ENCODE assay signal across 9 cellular contexts in the genomic region with DNA sequence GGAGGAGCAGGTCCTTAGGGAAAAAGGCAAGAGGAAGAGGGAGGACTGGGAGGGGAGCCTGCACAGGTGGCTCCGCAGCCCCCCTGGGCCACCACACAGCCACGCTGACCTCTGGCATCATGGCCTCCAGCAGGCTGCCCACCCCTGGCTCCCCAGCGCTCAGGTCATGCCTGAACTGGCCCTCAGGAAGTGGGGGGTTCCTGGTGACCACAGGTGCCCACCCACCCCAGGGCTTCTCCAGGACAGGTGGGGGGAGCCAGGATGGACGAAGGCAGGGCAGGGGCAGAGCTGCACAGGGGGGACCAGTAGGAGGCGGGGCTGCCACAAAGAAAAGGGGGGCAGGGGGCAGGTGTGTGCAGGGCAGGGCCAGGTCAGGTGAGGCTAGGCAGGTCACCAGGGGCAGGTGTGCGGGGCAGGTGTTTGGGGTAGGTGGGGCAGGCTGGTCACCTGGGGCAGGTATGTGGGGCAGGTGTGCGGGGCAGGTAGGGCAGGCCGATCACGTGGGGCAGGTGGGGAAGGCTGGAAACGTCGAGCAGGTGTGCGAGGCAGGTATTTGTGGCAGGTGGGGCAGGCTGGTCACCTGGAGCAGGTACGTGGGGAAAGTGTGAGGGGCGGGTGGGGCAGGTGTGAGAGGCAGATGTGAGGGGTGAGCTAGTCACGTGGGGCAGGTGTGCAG. TPM values are rescaled to one million over a fixed set of nuclear protein-coding genes. Genes with fewer than 3 reads are reported as not detected.
DNase-seq lines count a peak whose midpoint lies in the region; ATAC-seq, FAIRE-seq and TF ChIP-seq lines count a peak whose summit lies in the region.
"Had no signal": no experiment of that assay in that cellular context is flagged by ENCODE, and none has a peak within 500 bp of the region (broad histone marks: within the 10 kb centered on the region; RNA-seq: fewer than 3 reads in every experiment).

No MANE protein-coding gene starts in this region.

- H3K23me2 ChIP-seq in H1 (ENCODE audit: low read depth, low read length): peaks cover 7% of the 10 kb centered on the region; the same call in 1 of the 2 replicates

- H4K5ac ChIP-seq in H1 (ENCODE audit: insufficient read length, low read depth, low read length): no peak overlapping the region

- H2BK15ac ChIP-seq in H1 (ENCODE audit: low read length): no peak overlapping the region

- no peaks in the 10 kb centered on the region for H3K27me3 ChIP-seq in H1 (replicated peaks in 1 of 4; ENCODE audit: control insufficient read depth in 3 of 4, extremely low read depth in 1 of 4, insufficient read depth in 3 of 4, low read length in 3 of 4)

- H3K4me3 ChIP-seq in H1 (ENCODE audit: extremely low read depth in 1 of 4, insufficient read depth in 2 of 4, low read depth in 3 of 4, low read length in 4 of 4) (peak overlapping the region in 2 of 4 experiments; percentile 41 to 92; a peak in 3 of 8 replicates), retinal pigment epithelial cell (ENCODE audit: low read length) (peak overlapping the region; percentile 39)

- peak overlapping the region; percentile 32; the same call in 1 of the 2 replicates for H3K18ac ChIP-seq in H1 (ENCODE audit: extremely low read depth, low read length)

- no peak for TF ChIP-seq EP300 in H1 (IDR thresholded peaks at IDR 0.05; ENCODE audit: borderline replicate concordance in 1 of 2, low read depth in 2 of 2, low read length in 2 of 2)

- H2BK5ac ChIP-seq in H1 (ENCODE audit: low read depth, low read length): no peak overlapping the region; the same call in 1 of the 2 replicates

- no peak overlapping the region for H2BK120ac ChIP-seq in H1 (replicated peaks; ENCODE audit: low read depth, low read length)

- H3K36me3 ChIP-seq in ES-I3 (ENCODE audit: insufficient read depth, low read length): no peaks in the 10 kb centered on the region
- H3K36me3 ChIP-seq in H1 (ENCODE audit: control insufficient read depth in 2 of 4, insufficient read depth in 4 of 4, low read length in 3 of 4): peaks cover 0 to 7% (median 3%) of the 10 kb centered on the region in 4 experiments; a peak in 3 of 8 replicates

- FAIRE-seq in H1 (lab: Jason Lieb, UNC): no peak

- H2AFZ ChIP-seq in H1 (ENCODE audit: low read length): no peak overlapping the region

- no peak overlapping the region for H2BK20ac ChIP-seq in H1 (ENCODE audit: low read length)

- DNase-seq in NCI-H748 (lab: John Stamatoyannopoulos, UW; ENCODE audit: unreplicated experiment): peak; percentile 91
- no peak for DNase-seq in H1 (ENCODE audit: low read depth in 1 of 2, low spot score in 2 of 2)
- DNase-seq in retinal pigment epithelial cell (ENCODE audit: low read depth): no peak
- no peak for DNase-seq in stimulated activated CD4-positive, alpha-beta T cell treated with anti-CD3 and anti-CD28 coated beads, Interleukin-15, amount 100 ng/mL, for 24 hours
- DNase-seq in head of caudate nucleus: no peak

- H3K4me1 ChIP-seq in ES-I3 (ENCODE audit: insufficient read depth, low read length) (peaks cover 33% of the 10 kb centered on the region), H1 (replicated peaks in 1 of 4; ENCODE audit: control insufficient read depth in 3 of 4, insufficient read depth in 4 of 4, low read length in 3 of 4) (peaks cover 0 to 31% (median 11%) of the 10 kb centered on the region in 4 experiments; a peak in 6 of 7 replicates)

- peak overlapping the region; percentile 65 for H4K91ac ChIP-seq in H1 (replicated peaks; ENCODE audit: insufficient read length, low read length)

- no peak overlapping the region; the same call in 1 of the 2 replicates for H4K8ac ChIP-seq in H1 (ENCODE audit: extremely low read depth, insufficient read depth, low read length)

- peak overlapping the region; percentile 33 to 48; a peak in 2 of 4 replicates for H3K4me2 ChIP-seq in H1 (ENCODE audit: insufficient read depth in 1 of 2, low read depth in 2 of 2, low read length in 2 of 2)

- POLR2A ChIA-PET in H1 (lab: Charles Lee; ENCODE audit: partially characterized antibody): interaction anchor here (0.8 to 2.3 kb wide), 10 partner anchors 11 to 82 kb away, joined by 3 to 15 read pairs (median 3); a partner anchor contains a TSS

- H3K4ac ChIP-seq in H1 (replicated peaks; ENCODE audit: insufficient read length, low read depth, low read length): peak overlapping the region; percentile 66

- H2BK12ac ChIP-seq in H1 (ENCODE audit: low read depth, low read length): 0 out of 2 replicates have a peak overlapping the region, but pooled peaks have one; percentile 60

- H3K56ac ChIP-seq in H1 (replicated peaks; ENCODE audit: insufficient read length, low read depth, low read length): no peak overlapping the region

- no peaks in the 10 kb centered on the region for H3K9me3 ChIP-seq in ES-I3 (ENCODE audit: control insufficient read depth, insufficient read depth, low read length)
- H3K9me3 ChIP-seq in H1 (ENCODE audit: insufficient read depth in 2 of 2, low read depth in 1 of 2, low read length in 1 of 2): peaks cover 0 to 2% of the 10 kb centered on the region in 2 experiments; a peak in 1 of 4 replicates

- TF ChIP-seq CTCF in H1 (IDR thresholded peaks at IDR 0.05; ENCODE audit: control extremely low read depth in 1 of 3, insufficient read depth in 1 of 3, low read depth in 1 of 3, low read length in 3 of 3) (no peak), retinal pigment epithelial cell (conservative IDR thresholded peaks at IDR 0.05; ENCODE audit: low read depth, low read length) (no peak)

- CTCF ChIA-PET in H1 (lab: Charles Lee; ENCODE audit: partially characterized antibody): interaction anchor here (0.7 to 1.7 kb wide), 6 partner anchors 27 to 121 kb away, joined by 3 to 8 read pairs (median 3); no protein-coding TSS in a partner anchor

- WGBS in H1 (ENCODE audit: extremely low coverage in 1 of 2, insufficient coverage in 1 of 2, insufficient read length in 1 of 2, insufficient replicate concordance in 2 of 2, low coverage in 1 of 2, low lambda C conversion rate in 2 of 2, missing lambda C conversion rate in 1 of 2), 2 experiments: 82% methylated on average over 3 of the region's 15 CpGs; no CpG with 5 or more reads in 1 of the 2 experiments

- H4K20me1 ChIP-seq in H1 (replicated peaks in 1 of 2; ENCODE audit: control insufficient read depth in 1 of 2, insufficient read depth in 2 of 2, low read length in 2 of 2): peaks cover 10 to 12% of the 10 kb centered on the region in 2 experiments

- peaks cover 5 to 33% of the 10 kb centered on the region in 2 experiments; a peak in 3 of 4 replicates for H3K79me2 ChIP-seq in H1 (ENCODE audit: control insufficient read depth in 1 of 2, insufficient read depth in 2 of 2, low read length in 2 of 2)

- H3K9ac ChIP-seq in ES-I3 (ENCODE audit: low read depth, low read length) (peak overlapping the region; percentile 74; the same call in 1 of the 2 replicates), H1 (replicated peaks in 1 of 4; ENCODE audit: extremely low read depth in 1 of 4, low read depth in 3 of 4, low read length in 3 of 4) (no peak overlapping the region)

- H3K23ac ChIP-seq in H1 (ENCODE audit: insufficient read length): no peak overlapping the region

- ATAC-seq in HG02588 (IDR thresholded peaks at IDR 0.05; ENCODE audit: unreplicated experiment) (no peak), GM19467 (IDR thresholded peaks at IDR 0.05; ENCODE audit: unreplicated experiment) (no peak)

- peaks cover 7% of the 10 kb centered on the region; the same call in 1 of the 2 replicates for H3K79me1 ChIP-seq in H1 (ENCODE audit: low read depth, low read length)

- H3K27ac ChIP-seq in H1 (ENCODE audit: low read depth, low read length): no peak overlapping the region

- intact Hi-C loops in head of caudate nucleus (cut with DNase I): loop anchor here (10.0 kb wide), 1 partner anchor 129 kb away; a partner anchor contains a TSS

- TF ChIP-seq POLR2A in H1 (IDR thresholded peaks at IDR 0.05; ENCODE audit: control extremely low read depth in 1 of 2, low read depth in 2 of 2, low read length in 2 of 2): no peak

- no peak overlapping the region for H3K14ac ChIP-seq in H1 (ENCODE audit: insufficient read length)

- 0 out of 2 replicates have a peak overlapping the region, but pooled peaks have one; percentile 82 for H2AK5ac ChIP-seq in H1 (ENCODE audit: low read depth, low read length)

- TF ChIP-seq RAD21 in H1 (IDR thresholded peaks at IDR 0.05 in 1 of 2, conservative IDR thresholded peaks at IDR 0.05 in 1 of 2; ENCODE audit: low read depth in 2 of 2, low read length in 2 of 2): no peak

RNA-seq across cellular contexts. Expression of a gene that starts 1.0 kb away (rescaled TPM):
- 53.7 and 58.4 TPM in 2 replicates for total RNA-seq in H1 (2021; fragmentation: NEBNext Ultra II Directional; extraction: Animal tissue kit (Norgen Biotek cat#: 25700))
- polyA plus RNA-seq in H1 (2011; rRNA removed): 47.3 and 64.7 TPM in 2 replicates
- 56.1 TPM for polyA plus RNA-seq in H1 (2011; cell fraction: cytosol; rRNA removed)
- 53.5 TPM for polyA plus RNA-seq in H1 (2011; cell fraction: nucleus; rRNA removed)
- 30.0 to 53.4 TPM (median 44.3 TPM) in 4 replicates for polyA plus RNA-seq in H1 (2012, experiment 1 of 2)
- polyA plus RNA-seq in H1 (2012, experiment 2 of 2): 49.0 TPM
- 21.9 TPM for polyA plus RNA-seq in H1 (2013, experiment 1 of 2)
- polyA plus RNA-seq in H1 (2013, experiment 2 of 2): 22.9 TPM
- polyA minus RNA-seq in H1 (2011; rRNA and poly(A)+ RNA removed): 24.3 and 26.2 TPM in 2 replicates
- 30.0 TPM for polyA minus RNA-seq in H1 (2011; cell fraction: cytosol; rRNA and poly(A)+ RNA removed)
- 31.6 TPM for polyA minus RNA-seq in H1 (2011; cell fraction: nucleus; rRNA and poly(A)+ RNA removed)

RNA-seq across cellular contexts. Expression of a gene that starts 1.6 kb away (rescaled TPM):
- 7.3 and 8.0 TPM in 2 replicates for total RNA-seq in H1 (2021; fragmentation: NEBNext Ultra II Directional; extraction: Animal tissue kit (Norgen Biotek cat#: 25700))
- 16.3 and 21.4 TPM in 2 replicates for polyA plus RNA-seq in H1 (2011; rRNA removed)
- 24.0 TPM for polyA plus RNA-seq in H1 (2011; cell fraction: cytosol; rRNA removed)
- 32.5 TPM for polyA plus RNA-seq in H1 (2011; cell fraction: nucleus; rRNA removed)
- polyA plus RNA-seq in H1 (2012, experiment 1 of 2): 12.5 to 17.4 TPM (median 13.9 TPM) in 4 replicates
- polyA plus RNA-seq in H1 (2012, experiment 2 of 2): 12.3 TPM
- 12.2 TPM for polyA plus RNA-seq in H1 (2013, experiment 1 of 2)
- 11.8 TPM for polyA plus RNA-seq in H1 (2013, experiment 2 of 2)
- 5.8 and 7.8 TPM in 2 replicates for polyA minus RNA-seq in H1 (2011; rRNA and poly(A)+ RNA removed)
- polyA minus RNA-seq in H1 (2011; cell fraction: cytosol; rRNA and poly(A)+ RNA removed): 3.7 TPM
- polyA minus RNA-seq in H1 (2011; cell fraction: nucleus; rRNA and poly(A)+ RNA removed): 10.1 TPM

RNA-seq across cellular contexts. Expression of a gene that starts 12.0 kb away (rescaled TPM):
- total RNA-seq in H1 (2021; fragmentation: NEBNext Ultra II Directional; extraction: Animal tissue kit (Norgen Biotek cat#: 25700)): 38.5 and 44.3 TPM in 2 replicates
- 57.0 and 65.3 TPM in 2 replicates for polyA plus RNA-seq in H1 (2011; rRNA removed)
- 62.3 TPM for polyA plus RNA-seq in H1 (2011; cell fraction: cytosol; rRNA removed)
- 176 TPM for polyA plus RNA-seq in H1 (2011; cell fraction: nucleus; rRNA removed)
- 53.1 to 74.7 TPM (median 60.2 TPM) in 4 replicates for polyA plus RNA-seq in H1 (2012, experiment 1 of 2)
- polyA plus RNA-seq in H1 (2012, experiment 2 of 2): 39.4 TPM
- 35.7 TPM for polyA plus RNA-seq in H1 (2013, experiment 1 of 2)
- polyA plus RNA-seq in H1 (2013, experiment 2 of 2): 35.5 TPM
- polyA minus RNA-seq in H1 (2011; rRNA and poly(A)+ RNA removed): 16.3 and 16.5 TPM in 2 replicates
- polyA minus RNA-seq in H1 (2011; cell fraction: cytosol; rRNA and poly(A)+ RNA removed): 23.9 TPM
- polyA minus RNA-seq in H1 (2011; cell fraction: nucleus; rRNA and poly(A)+ RNA removed): 34.5 TPM

RNA-seq across cellular contexts. Expression of a gene that starts 53.2 kb away (rescaled TPM):
- total RNA-seq in H1 (2021; fragmentation: NEBNext Ultra II Directional; extraction: Animal tissue kit (Norgen Biotek cat#: 25700)): 302 and 308 TPM in 2 replicates
- 265 and 293 TPM in 2 replicates for polyA plus RNA-seq in H1 (2011; rRNA removed)
- 348 TPM for polyA plus RNA-seq in H1 (2011; cell fraction: cytosol; rRNA removed)
- polyA plus RNA-seq in H1 (2011; cell fraction: nucleus; rRNA removed): 319 TPM
- polyA plus RNA-seq in H1 (2012, experiment 1 of 2): 296 to 332 TPM (median 325 TPM) in 4 replicates
- polyA plus RNA-seq in H1 (2012, experiment 2 of 2): 421 TPM
- polyA plus RNA-seq in H1 (2013, experiment 1 of 2): 240 TPM
- 235 TPM for polyA plus RNA-seq in H1 (2013, experiment 2 of 2)
- polyA minus RNA-seq in H1 (2011; rRNA and poly(A)+ RNA removed): 114 and 141 TPM in 2 replicates
- 161 TPM for polyA minus RNA-seq in H1 (2011; cell fraction: cytosol; rRNA and poly(A)+ RNA removed)
- polyA minus RNA-seq in H1 (2011; cell fraction: nucleus; rRNA and poly(A)+ RNA removed): 71.4 TPM

RNA-seq across cellular contexts. Expression of a gene that starts 57.0 kb away (rescaled TPM):
- 3.3 and 3.4 TPM in 2 replicates for total RNA-seq in H1 (2021; fragmentation: NEBNext Ultra II Directional; extraction: Animal tissue kit (Norgen Biotek cat#: 25700))
- polyA plus RNA-seq in H1 (2011; rRNA removed): 4.9 and 9.7 TPM in 2 replicates
- 3.9 TPM for polyA plus RNA-seq in H1 (2011; cell fraction: cytosol; rRNA removed)
- 9.1 TPM for polyA plus RNA-seq in H1 (2011; cell fraction: nucleus; rRNA removed)
- polyA plus RNA-seq in H1 (2012, experiment 1 of 2): 4.0 to 10.3 TPM (median 9.2 TPM) in 4 replicates
- 9.1 TPM for polyA plus RNA-seq in H1 (2012, experiment 2 of 2)
- 2.9 TPM for polyA plus RNA-seq in H1 (2013, experiment 1 of 2)
- 2.8 TPM for polyA plus RNA-seq in H1 (2013, experiment 2 of 2)
- polyA minus RNA-seq in H1 (2011; rRNA and poly(A)+ RNA removed): 0.20 and 0.85 TPM in 2 replicates
- polyA minus RNA-seq in H1 (2011; cell fraction: cytosol; rRNA and poly(A)+ RNA removed): 4.9 TPM
- 3.4 TPM for polyA minus RNA-seq in H1 (2011; cell fraction: nucleus; rRNA and poly(A)+ RNA removed)
- total RNA-seq: liver had no signal
- polyA plus RNA-seq: liver had no signal
